In genomic region chr10:11863353-11864105, GRCh38 we compare ENCODE assay signal across 8 cellular contexts. TPM values are rescaled to one million over a fixed set of nuclear protein-coding genes. Genes with fewer than 3 reads are reported as not detected.
A peak's percentile ranks its signal among the peaks of the same experiment; 100 is the strongest.
DNase-seq lines count a peak whose midpoint lies in the region; ATAC-seq and TF ChIP-seq lines count a peak whose summit lies in the region.

No MANE protein-coding gene starts in this region.

- POLR2A ChIA-PET in CD8-positive, alpha-beta T cell (lab: Charles Lee) = no interaction called here

- H3K36me3 ChIP-seq in CD8-positive, alpha-beta T cell (ENCODE audit: insufficient read depth, low read length) = no peaks in the 10 kb centered on the region

- peak; percentile 89 for ATAC-seq in CD8-positive, alpha-beta T cell
- ATAC-seq in HG03558 (IDR thresholded peaks at IDR 0.05; ENCODE audit: extremely low read depth, unreplicated experiment) = peak; percentile 98

- peak overlapping the region; percentile 31 for H3K4me3 ChIP-seq in CD8-positive, alpha-beta T cell (ENCODE audit: low read depth, low read length)

- peak overlapping the region; percentile 35 for H3K27ac ChIP-seq in CD8-positive, alpha-beta T cell (ENCODE audit: low read depth, low read length)

- peak overlapping the region; percentile 79 for H3K4me3 Mint-ChIP-seq in CD8-positive, alpha-beta T cell

- H3K9me3 Mint-ChIP-seq in CD8-positive, alpha-beta T cell = no peaks in the 10 kb centered on the region

- intact Hi-C loops in CD8-positive, alpha-beta T cell (cut with DNase I, micrococcal nuclease) = no loop called here

- peak in 5 of 7 experiments; percentile 13 to 65 (median 47) for DNase-seq in CD8-positive, alpha-beta T cell
- DNase-seq in GM20000 (ENCODE audit: low spot score) (peak; percentile 74), activated T-cell treated with anti-CD3 and anti-CD28 coated beads for 48 hours (ENCODE audit: low read depth) (peak; percentile 38), H4 (ENCODE audit: low spot score) (no peak), activated gamma-delta T cell (lab: John Stamatoyannopoulos, UW) (no peak), middle frontal gyrus (ENCODE audit: extremely low spot score, low spot score) (no peak)
- DNase-seq in stimulated activated CD4-positive, alpha-beta T cell treated with anti-CD3 and anti-CD28 coated beads, TNF-alpha, amount 100 ng/mL, for 1 hour (ENCODE audit: low read depth in 3 of 3, low spot score in 1 of 3) = peak in 2 of 3 donors; percentile 2 to 11

- CTCF ChIA-PET in CD8-positive, alpha-beta T cell (lab: Charles Lee) = interaction anchor here (1.3 kb wide), 1 partner anchor 123 kb away, joined by 3 read pairs; no protein-coding TSS in a partner anchor

- no peak for TF ChIP-seq CTCF in CD8-positive, alpha-beta T cell (IDR thresholded peaks at IDR 0.05)
- TF ChIP-seq CTCF in GM20000 (IDR thresholded peaks at IDR 0.05; ENCODE audit: extremely low read depth, missing control alignments) = no peak

- peak overlapping the region; percentile 90 for H3K27ac Mint-ChIP-seq in CD8-positive, alpha-beta T cell

- H3K9me3 ChIP-seq in CD8-positive, alpha-beta T cell (ENCODE audit: low read length) = no peaks in the 10 kb centered on the region

- no peaks in the 10 kb centered on the region for H3K27me3 Mint-ChIP-seq in CD8-positive, alpha-beta T cell (ENCODE audit: low read depth)

- H3K36me3 Mint-ChIP-seq in CD8-positive, alpha-beta T cell = no peaks in the 10 kb centered on the region

- H3K27me3 ChIP-seq in CD8-positive, alpha-beta T cell (ENCODE audit: insufficient read depth, low read length) = no peaks in the 10 kb centered on the region

- H3K4me1 Mint-ChIP-seq in CD8-positive, alpha-beta T cell (ENCODE audit: low read depth) = peaks cover 26% of the 10 kb centered on the region

- peaks cover 21% of the 10 kb centered on the region for H3K4me1 ChIP-seq in CD8-positive, alpha-beta T cell (ENCODE audit: insufficient read depth, low read length)

RNA-seq across cellular contexts. Expression of gene PROSER2, which starts 40.4 kb away (rescaled TPM):
- total RNA-seq in CD8-positive, alpha-beta T cell = 1 to 10 TPM; 4.4 to 4.5 TPM
- 1.5 and 1.9 TPM in 2 replicates for total RNA-seq in H4 (2014; rRNA removed; shearing (Covaris generic))

Comparison
In these comparisons a context has a peak if more than half of its experiments do, and no peak if none do; other contexts are left out.
1. DNase-seq: peak in CD8-positive, alpha-beta T cell (5 of 7), GM20000 (single experiment), activated T-cell treated with anti-CD3 and anti-CD28 coated beads for 48 hours (single experiment) and stimulated activated CD4-positive, alpha-beta T cell treated with anti-CD3 and anti-CD28 coated beads, TNF-alpha, amount 100 ng/mL, for 1 hour (2 of 3); none in H4 (single experiment), activated gamma-delta T cell (single experiment) and middle frontal gyrus (single experiment).